Comparison of ENCODE assay signal across 22 cellular contexts in the genomic region with DNA sequence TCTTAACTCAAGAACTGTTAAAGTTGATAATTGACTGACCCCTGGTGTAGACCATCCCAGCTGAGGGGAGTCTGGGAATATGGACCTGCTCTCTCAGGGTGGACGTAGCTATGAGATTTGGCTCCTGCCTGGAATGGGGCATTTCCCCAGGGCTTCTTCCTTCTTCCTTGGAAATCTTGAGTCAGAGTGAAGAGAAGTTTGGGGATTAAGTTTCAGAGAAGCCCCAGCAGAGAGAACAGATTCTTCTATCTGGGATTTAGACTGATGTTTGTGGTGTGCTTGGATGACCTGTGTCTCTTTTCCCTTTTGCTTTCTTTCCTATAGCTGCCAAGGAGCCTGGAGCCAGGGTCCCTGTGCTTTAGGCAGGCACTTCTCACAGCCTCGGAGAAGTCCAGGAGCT.
"Had no signal": no experiment of that assay in that cellular context is flagged by ENCODE, and none has a peak within 500 bp of the region (broad histone marks: within the 10 kb centered on the region; RNA-seq: fewer than 3 reads in every experiment).

No MANE protein-coding gene starts in this region.

- H3K36me3 ChIP-seq: uterus had no signal

- H3K27ac ChIP-seq: body of pancreas, left ventricle myocardium inferior, pancreas, sigmoid colon, spleen, uterus had no signal

- H3K4me3 Mint-ChIP-seq: activated CD8-positive, alpha-beta memory T cell treated with anti-CD3 and anti-CD28 coated beads, Interleukin-2, amount 10 ng/mL, durations not matched to agents 7 days and 5 days; activated naive CD8-positive, alpha-beta T cell treated with anti-CD3 and anti-CD28 coated beads, Interleukin-2, amount 10 ng/mL, durations not matched to agents 7 days and 5 days; memory B cell; naive thymus-derived CD4-positive, alpha-beta T cell; stimulated activated memory B cell treated with anti-CD40 and anti-IgM and Interleukin-4, amounts not matched to agents 10 μg/mL and 1 μg/mL and 100 μg/mL, for 72 hours; T-helper 1 cell treated with Interleukin-12 subunit alpha and Interleukin-12 subunit beta and Interleukin-4 antibody, amounts not matched to agents 30 μg/mL and 1 μg/mL, for 36 hours had no signal

- H3K4me3 ChIP-seq: body of pancreas, left ventricle myocardium inferior, mucosa of descending colon, pancreas, sigmoid colon, spleen, tibial nerve, uterus had no signal

- H3K27ac Mint-ChIP-seq: activated CD8-positive, alpha-beta memory T cell treated with anti-CD3 and anti-CD28 coated beads, Interleukin-2, amount 10 ng/mL, durations not matched to agents 7 days and 5 days; activated naive CD8-positive, alpha-beta T cell treated with anti-CD3 and anti-CD28 coated beads, Interleukin-2, amount 10 ng/mL, durations not matched to agents 7 days and 5 days; activated T-helper 2 cell treated with anti-CD3 and anti-CD28 coated beads, Interferon-gamma antibody, Interleukin-2, Interleukin-4, amounts not matched to agents 10 μg/mL and 5 μg/mL and 100 μg/mL, durations not matched to agents 14 hours and 24 hours and 36 hours; memory B cell; stimulated activated memory B cell treated with anti-CD40 and anti-IgM and Interleukin-4, amounts not matched to agents 10 μg/mL and 1 μg/mL and 100 μg/mL, for 72 hours had no signal

- DNase-seq: activated CD4-positive, alpha-beta T cell treated with anti-CD3 and anti-CD28 coated beads for 1 hour; activated CD4-positive, alpha-beta T cell treated with anti-CD3 and anti-CD28 coated beads, Interleukin-2, amount 50 U/mL, for 48 hours; activated CD8-positive, alpha-beta memory T cell treated with anti-CD3 and anti-CD28 coated beads, Interleukin-2, amount 10 ng/mL, durations not matched to agents 7 days and 5 days; activated naive CD4-positive, alpha-beta T cell treated with Interleukin-2 at 50 U/mL for 16 hours; activated naive CD8-positive, alpha-beta T cell treated with anti-CD3 and anti-CD28 coated beads, Interleukin-2, amount 10 ng/mL, durations not matched to agents 7 days and 5 days; activated T-cell treated with anti-CD3 and anti-CD28 coated beads, Interleukin-2, amount 50 U/mL, for 1 hour; body of pancreas; caudate nucleus; kidney glomerular epithelial cell; left ventricle myocardium inferior; mucosa of descending colon; naive thymus-derived CD4-positive, alpha-beta T cell; sigmoid colon; spleen; stimulated activated CD4-positive, alpha-beta T cell treated with anti-CD3 and anti-CD28 coated beads, Interleukin-4, amount 100 ng/mL, for 4 hours; uterus had no signal

- H3K27me3 Mint-ChIP-seq: activated CD8-positive, alpha-beta memory T cell treated with anti-CD3 and anti-CD28 coated beads, Interleukin-2, amount 10 ng/mL, durations not matched to agents 7 days and 5 days; activated naive CD8-positive, alpha-beta T cell treated with anti-CD3 and anti-CD28 coated beads, Interleukin-2, amount 10 ng/mL, durations not matched to agents 7 days and 5 days; memory B cell; naive thymus-derived CD4-positive, alpha-beta T cell; stimulated activated memory B cell treated with anti-CD40 and anti-IgM and Interleukin-4, amounts not matched to agents 10 μg/mL and 1 μg/mL and 100 μg/mL, for 72 hours had no signal

- ATAC-seq: activated CD8-positive, alpha-beta memory T cell treated with anti-CD3 and anti-CD28 coated beads, Interleukin-2, amount 10 ng/mL, durations not matched to agents 7 days and 5 days; body of pancreas; mucosa of descending colon; naive thymus-derived CD4-positive, alpha-beta T cell; pancreas; stimulated activated memory B cell treated with anti-CD40 and anti-IgM and Interleukin-4, amounts not matched to agents 10 μg/mL and 1 μg/mL and 100 μg/mL, for 72 hours had no signal

- H3K27me3 ChIP-seq: body of pancreas, pancreas, sigmoid colon, spleen, tibial nerve, uterus had no signal

- H3K9me3 Mint-ChIP-seq: activated naive CD8-positive, alpha-beta T cell treated with anti-CD3 and anti-CD28 coated beads, Interleukin-2, amount 10 ng/mL, durations not matched to agents 7 days and 5 days; activated T-helper 2 cell treated with anti-CD3 and anti-CD28 coated beads, Interferon-gamma antibody, Interleukin-2, Interleukin-4, amounts not matched to agents 10 μg/mL and 5 μg/mL and 100 μg/mL, durations not matched to agents 14 hours and 24 hours and 36 hours; memory B cell; naive thymus-derived CD4-positive, alpha-beta T cell; stimulated activated memory B cell treated with anti-CD40 and anti-IgM and Interleukin-4, amounts not matched to agents 10 μg/mL and 1 μg/mL and 100 μg/mL, for 72 hours; T-helper 1 cell treated with Interleukin-12 subunit alpha and Interleukin-12 subunit beta and Interleukin-4 antibody, amounts not matched to agents 30 μg/mL and 1 μg/mL, for 36 hours had no signal

- H3K9me3 ChIP-seq: body of pancreas, left ventricle myocardium inferior, mucosa of descending colon, pancreas, sigmoid colon, spleen, tibial nerve, uterus had no signal

- H3K4me1 ChIP-seq: uterus had no signal
